Comparison of ENCODE assay signal across 16 cellular contexts in the genomic region with DNA sequence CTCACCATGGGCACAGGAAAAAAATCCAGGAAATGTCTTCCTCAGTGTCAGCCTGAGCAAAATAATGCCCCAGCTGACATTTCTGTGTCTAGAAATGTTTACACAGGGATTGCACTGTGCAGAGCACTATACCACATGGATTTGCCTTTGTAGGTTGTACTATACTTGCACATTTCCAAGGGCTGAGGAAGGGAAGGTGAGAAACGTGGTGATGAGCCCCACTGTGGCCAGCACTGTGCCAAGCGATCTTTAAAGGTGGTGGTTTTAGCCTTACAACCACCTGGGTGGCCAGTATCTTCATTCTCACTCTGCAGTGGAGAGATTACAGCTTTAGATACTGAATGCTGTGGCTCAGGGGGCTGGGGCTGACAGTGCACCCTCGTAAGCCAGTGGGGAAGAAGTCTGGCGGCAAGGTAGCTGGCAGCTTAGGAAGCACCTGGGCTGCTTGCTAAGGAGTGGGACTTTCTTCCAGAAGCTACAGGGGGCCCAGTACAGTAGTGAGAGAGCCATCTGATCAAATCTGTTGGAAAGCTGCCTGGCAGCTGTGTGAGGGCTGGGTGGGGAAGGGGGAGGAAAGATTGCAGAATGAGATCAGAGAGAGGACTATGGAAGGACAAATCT. TPM values are rescaled to one million over a fixed set of nuclear protein-coding genes. Genes with fewer than 3 reads are reported as not detected.
DNase-seq lines count a peak whose midpoint lies in the region; ATAC-seq, FAIRE-seq and TF ChIP-seq lines count a peak whose summit lies in the region.
"Had no signal": no experiment of that assay in that cellular context is flagged by ENCODE, and none has a peak within 500 bp of the region (broad histone marks: within the 10 kb centered on the region; RNA-seq: fewer than 3 reads in every experiment).

No MANE protein-coding gene starts in this region.

- H3K36me3 ChIP-seq in KMS-11 (ENCODE audit: insufficient read depth) = no peaks in the 10 kb centered on the region
- H3K36me3 ChIP-seq: HAP-1 had no signal

- H2AFZ ChIP-seq in KMS-11 (ENCODE audit: low read depth) = no peak overlapping the region

- H3K4me1 ChIP-seq in A549 (peaks cover 44% of the 10 kb centered on the region), KMS-11 (ENCODE audit: low read depth, poor library complexity, severe bottlenecking) (peaks cover 65% of the 10 kb centered on the region)

- WGBS in A549 (ENCODE audit: missing lambda C conversion rate) = 67% methylated on average over 4 of the region's 4 CpGs

- TF ChIP-seq RAD21 in A549 (conservative IDR thresholded peaks at IDR 0.05 in 1 of 2, IDR thresholded peaks at IDR 0.05 in 1 of 2) = no peak

- TF ChIP-seq EP300 in A549 (IDR thresholded peaks at IDR 0.05) = no peak

- TF ChIP-seq CTCF in A549 (IDR thresholded peaks at IDR 0.05) (no peak), KMS-11 (conservative IDR thresholded peaks at IDR 0.05; ENCODE audit: low read depth, low read length) (peak; percentile 29; the same call in 1 of the 2 replicates)

- POLR2A ChIA-PET in A549 (lab: Yijun Ruan, JAX) = interaction anchor here (0.7 to 1.5 kb wide), 2 partner anchors 147 to 278 kb away, joined by 3 read pairs; no protein-coding TSS in a partner anchor

- H3K27ac ChIP-seq in A549 (peak overlapping the region; percentile 48 to 77; a peak in 5 of 6 replicates), KMS-11 (peak overlapping the region; percentile 88)

- H3K9me3 ChIP-seq in A549 = no peaks in the 10 kb centered on the region
- H3K9me3 ChIP-seq: HAP-1 had no signal

- TF ChIP-seq POLR2A in A549 (IDR thresholded peaks at IDR 0.05; ENCODE audit: low read length) = no peak

- no peaks in the 10 kb centered on the region for H3K79me2 ChIP-seq in KMS-11 (ENCODE audit: insufficient read depth, low read depth)

- no peaks in the 10 kb centered on the region for H4K20me1 ChIP-seq in KMS-11 (ENCODE audit: insufficient read depth)

- H3K9ac ChIP-seq in KMS-11 = peak overlapping the region; percentile 39; the same call in 1 of the 2 replicates

- H3K4me2 ChIP-seq in A549 (peak overlapping the region; percentile 41), KMS-11 (peak overlapping the region; percentile 88)

- FAIRE-seq in A549 (lab: Jason Lieb, UNC) = no peak
- FAIRE-seq: astrocyte, endometrium had no signal

- H3K4me3 ChIP-seq in A549 (no peak overlapping the region), KMS-11 (IDR thresholded peaks at IDR 0.05; ENCODE audit: insufficient read depth, low read depth, low read length) (no peak overlapping the region)
- H3K4me3 ChIP-seq: HAP-1 had no signal

- CTCF ChIA-PET in A549 (lab: Yijun Ruan, JAX) = interaction anchor here (0.6 to 10.6 kb wide), 20 partner anchors 11 to 664 kb away, joined by 3 to 121 read pairs (median 13); a partner anchor contains a TSS

- ATAC-seq in A549 (peak; percentile 16 to 31; a peak in 4 of 6 replicates), SK-N-SH treated with all-trans-retinoic acid at 6 μM for 48 hours (no peak), HG02884 (IDR thresholded peaks at IDR 0.05; ENCODE audit: unreplicated experiment) (no peak)
- ATAC-seq: stimulated activated memory B cell treated with anti-CD40 and anti-IgM and Interleukin-4, amounts not matched to agents 10 μg/mL and 1 μg/mL and 100 μg/mL, for 72 hours; T-cell had no signal

- H3K27me3 ChIP-seq in KMS-11 (ENCODE audit: insufficient read depth, low read depth) = no peaks in the 10 kb centered on the region

- DNase-seq in A549 (ENCODE audit: low read depth in 1 of 2, low spot score in 1 of 2) = no peak
- peak; percentile 57 for DNase-seq in hepatic stellate cell (ENCODE audit: low spot score)
- no peak for DNase-seq in middle frontal gyrus (ENCODE audit: extremely low spot score, low spot score)
- DNase-seq in activated T-cell treated with anti-CD3 and anti-CD28 coated beads, Interleukin-2, amount 50 U/mL, for 1 hour = no peak
- no peak for DNase-seq in stimulated activated CD4-positive, alpha-beta T cell treated with anti-CD3 and anti-CD28 coated beads, Interleukin-4, amount 100 ng/mL, for 24 hours
- DNase-seq: activated CD4-positive, alpha-beta T cell treated with anti-CD3 and anti-CD28 coated beads for 4 hours; AML-193; NCI-H1092; T-cell had no signal

TF ChIP-seq in A549, 52 proteins besides CTCF, POLR2A, EP300 and RAD21:
- no peak for TF ChIP-seq CEBPB (IDR thresholded peaks at IDR 0.05)
- TF ChIP-seq MAZ (IDR thresholded peaks at IDR 0.05; ENCODE audit: borderline replicate concordance, low read depth, low read length) = no peak
- TF ChIP-seq RARB (CRISPR knock-in tag; IDR thresholded peaks at IDR 0.05) = no peak
- no peak for TF ChIP-seq RFX5 (IDR thresholded peaks at IDR 0.05)
- TF ChIP-seq ZC3H11A (IDR thresholded peaks at IDR 0.05) = no peak
- no peak for TF ChIP-seq JUN (IDR thresholded peaks at IDR 0.05)
- no peak for TF ChIP-seq FOSB (CRISPR knock-in tag; IDR thresholded peaks at IDR 0.05)
- TF ChIP-seq RNF2 (IDR thresholded peaks at IDR 0.05; ENCODE audit: borderline replicate concordance, low read depth) = no peak
- no peak for TF ChIP-seq HOXB5 (CRISPR knock-in tag; IDR thresholded peaks at IDR 0.05)
- no peak for TF ChIP-seq NR3C1 (IDR thresholded peaks at IDR 0.05)

TF ChIP-seq in SK-N-SH treated with all-trans-retinoic acid at 6 μM for 48 hours, 23 proteins besides CTCF, POLR2A, EP300 and RAD21:
- TF ChIP-seq ZC3H10 (CRISPR knock-in tag; IDR thresholded peaks at IDR 0.05) (no peak), TCF4 (CRISPR knock-in tag; IDR thresholded peaks at IDR 0.05; ENCODE audit: borderline replicate concordance) (peak; percentile 26; the same call in 1 of the 2 replicates)

RNA-seq across cellular contexts. Expression of a gene that starts 47.6 kb away (rescaled TPM):
- polyA plus RNA-seq in A549 (2011; rRNA removed) = 10.6 and 15.6 TPM in 2 replicates
- polyA plus RNA-seq in A549 (2012; cell fraction: cytosol; rRNA removed) = 1.9 and 2.0 TPM in 2 replicates
- polyA plus RNA-seq in A549 (2012; cell fraction: nucleus; rRNA removed) = 1.4 and 1.5 TPM in 2 replicates
- polyA plus RNA-seq in A549 (2017; fragmentation: RNase III; extraction: RNeasy Plus Mini Kit Qiagen cat#74134 plus additional on column Dnase treatment) = 4.1 to 5.4 TPM (median 4.8 TPM) in 3 replicates
- 2.3 and 3.0 TPM in 2 replicates for polyA minus RNA-seq in A549 (2011; rRNA and poly(A)+ RNA removed)

Comparison
In these comparisons a context has a peak if more than half of its experiments do, and no peak if none do; other contexts are left out.
1. ATAC-seq: peak in A549 (2 of 2); none in SK-N-SH treated with all-trans-retinoic acid at 6 μM for 48 hours (single experiment) and HG02884 (single experiment).